7 cellular contexts compared by ENCODE assay signal in genomic region chr22:23857606-23858483, GRCh38.
DNase-seq lines count a peak whose midpoint lies in the region; ATAC-seq and TF ChIP-seq lines count a peak whose summit lies in the region.

A gene with protein sequence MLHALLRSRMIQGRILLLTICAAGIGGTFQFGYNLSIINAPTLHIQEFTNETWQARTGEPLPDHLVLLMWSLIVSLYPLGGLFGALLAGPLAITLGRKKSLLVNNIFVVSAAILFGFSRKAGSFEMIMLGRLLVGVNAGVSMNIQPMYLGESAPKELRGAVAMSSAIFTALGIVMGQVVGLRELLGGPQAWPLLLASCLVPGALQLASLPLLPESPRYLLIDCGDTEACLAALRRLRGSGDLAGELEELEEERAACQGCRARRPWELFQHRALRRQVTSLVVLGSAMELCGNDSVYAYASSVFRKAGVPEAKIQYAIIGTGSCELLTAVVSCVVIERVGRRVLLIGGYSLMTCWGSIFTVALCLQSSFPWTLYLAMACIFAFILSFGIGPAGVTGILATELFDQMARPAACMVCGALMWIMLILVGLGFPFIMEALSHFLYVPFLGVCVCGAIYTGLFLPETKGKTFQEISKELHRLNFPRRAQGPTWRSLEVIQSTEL (plus strand): TSS chr22:23857875. CDS start chr22:23858000, 125 bp downstream.

- peak within 1 kb of the TSS; percentile 77 for H3K4me3 ChIP-seq in astrocyte of the spinal cord (ENCODE audit: low read depth, low read length)

- in situ Hi-C loops in astrocyte of the spinal cord (cut with HindIII; ENCODE audit: low sequenced_read_pairs): no loop called here

- DNase-seq in NCI-H2029 treated with DMSO at 0.1 percent for 48 hours (lab: John Stamatoyannopoulos, UW) (peak; percentile 90), T1000 (lab: John Stamatoyannopoulos, UW) (peak; percentile 92), astrocyte of the spinal cord (ENCODE audit: low read depth, low spot score) (peak; percentile 96), hippocampal formation (lab: John Stamatoyannopoulos, UW) (peak; percentile 94 to 96), retina (peak; percentile 95)

- ATAC-seq in GM18508 (IDR thresholded peaks at IDR 0.05; ENCODE audit: insufficient read depth, unreplicated experiment) (peak; percentile 67), HG02981 (IDR thresholded peaks at IDR 0.05; ENCODE audit: unreplicated experiment) (peak; percentile 94)

- TF ChIP-seq CTCF in astrocyte of the spinal cord (IDR thresholded peaks at IDR 0.05; ENCODE audit: low read depth, low read length): peak; percentile 37

Comparison
In these comparisons a context has a peak if more than half of its experiments do, and no peak if none do; other contexts are left out.
1. Peak in every context shown above with its lines: DNase-seq, ATAC-seq and H3K4me3 ChIP-seq.